Comparison of ENCODE assay signal across 11 cellular contexts in genomic region chr1:175597969-175598765, GRCh38.
DNase-seq lines count a peak whose midpoint lies in the region; ATAC-seq, FAIRE-seq and TF ChIP-seq lines count a peak whose summit lies in the region.
"Had no signal": no experiment of that assay in that cellular context is flagged by ENCODE, and none has a peak within 500 bp of the region (broad histone marks: within the 10 kb centered on the region; RNA-seq: fewer than 3 reads in every experiment).

No MANE protein-coding gene starts in this region.

- H3K4me1 ChIP-seq in tibial nerve = peaks cover 0 to 7% (median 0%) of the 10 kb centered on the region in 4 donors

- H3K36me3 ChIP-seq in kidney epithelial cell (ENCODE audit: control insufficient read depth, insufficient read depth, low read length) (no peaks in the 10 kb centered on the region), tibial nerve (no peaks in the 10 kb centered on the region)

- H3K27ac ChIP-seq in substantia nigra (ENCODE audit: low read depth, low read length, poor library complexity, severe bottlenecking) (no peak overlapping the region), caudate nucleus (ENCODE audit: low read depth, low read length) (no peak overlapping the region), tibial nerve (no peak overlapping the region)

- DNase-seq in GM12892 (ENCODE audit: insufficient read length) (no peak), HT1080 (ENCODE audit: low read depth) (peak; percentile 38), kidney epithelial cell (ENCODE audit: low read depth) (peak; percentile 19), activated gamma-delta T cell treated with Interleukin-2 at 50 U/mL for 16 hours (no peak), substantia nigra (lab: John Stamatoyannopoulos, UW) (no peak), caudate nucleus (lab: John Stamatoyannopoulos, UW) (no peak), tibial nerve (ENCODE audit: low spot score in 2 of 2) (no peak)
- DNase-seq: activated naive CD4-positive, alpha-beta T cell treated with anti-CD3 and anti-CD28 coated beads, Interleukin-2, amount 10 ng/mL, durations not matched to agents 7 days and 5 days; naive thymus-derived CD4-positive, alpha-beta T cell; NCI-H146 had no signal

- ATAC-seq in GM21786 (IDR thresholded peaks at IDR 0.05; ENCODE audit: unreplicated experiment) = peak; percentile 43

- TF ChIP-seq CTCF in kidney epithelial cell (IDR thresholded peaks at IDR 0.05; ENCODE audit: insufficient read depth, low read length, poor library complexity, severe bottlenecking) = no peak
- TF ChIP-seq CTCF in tibial nerve (IDR thresholded peaks at IDR 0.05) = no peak

- TF ChIP-seq POLR2A in GM12892 (IDR thresholded peaks at IDR 0.05; ENCODE audit: low read depth, low read length) = no peak
- no peak for TF ChIP-seq POLR2A in tibial nerve (IDR thresholded peaks at IDR 0.05)

- H3K27me3 ChIP-seq in kidney epithelial cell (ENCODE audit: control insufficient read depth, insufficient read depth, low read length) = peaks cover 13% of the 10 kb centered on the region
- H3K27me3 ChIP-seq in tibial nerve = peaks cover 0 to 27% of the 10 kb centered on the region in 2 donors

- no peak for TF ChIP-seq EP300 in tibial nerve (IDR thresholded peaks at IDR 0.05)

- 70 to 80% methylated on average over 7 of the region's 7 CpGs for WGBS in tibial nerve, 2 donors

- FAIRE-seq in GM12892 (lab: Jason Lieb, UNC) = peak; percentile 92

- H3K4me3 ChIP-seq in kidney epithelial cell (ENCODE audit: low read depth, low read length) = no peak overlapping the region
- no peak overlapping the region for H3K4me3 ChIP-seq in tibial nerve

- no peaks in the 10 kb centered on the region for H3K9me3 ChIP-seq in tibial nerve

Comparison
In these comparisons a context has a peak if more than half of its experiments do, and no peak if none do; other contexts are left out.
1. DNase-seq: peak in HT1080 (single experiment) and kidney epithelial cell (single experiment); none in GM12892 (single experiment), activated gamma-delta T cell treated with Interleukin-2 at 50 U/mL for 16 hours (single experiment), substantia nigra (0 of 49), caudate nucleus (0 of 61) and tibial nerve (0 of 2).